ENCODE assay signal across 13 cellular contexts in genomic region chr12:53326460-53327185, GRCh38. TPM values are rescaled to one million over a fixed set of nuclear protein-coding genes. Genes with fewer than 3 reads are reported as not detected.
DNase-seq lines count a peak whose midpoint lies in the region; ATAC-seq and TF ChIP-seq lines count a peak whose summit lies in the region.
"Had no signal": no experiment of that assay in that cellular context is flagged by ENCODE, and none has a peak within 500 bp of the region (broad histone marks: within the 10 kb centered on the region; RNA-seq: fewer than 3 reads in every experiment).

No MANE protein-coding gene starts in this region.

- H3K9me3 ChIP-seq in OCI-LY7 (ENCODE audit: low read length) = no peaks in the 10 kb centered on the region
- H3K9me3 ChIP-seq: ascending aorta had no signal

- CTCF ChIA-PET in OCI-LY7 (lab: Charles Lee; ENCODE audit: unreplicated experiment) = interaction anchor here (1.2 to 5.7 kb wide), 2 partner anchors 18 to 26 kb away, joined by 4 to 43 read pairs; no protein-coding TSS in a partner anchor

- H3K36me3 ChIP-seq in OCI-LY7 (ENCODE audit: insufficient read depth, low read length) = no peaks in the 10 kb centered on the region
- H3K36me3 ChIP-seq: ascending aorta had no signal

- no TSS peak for BruUV-seq in OCI-LY7 (replicated peaks; lab: Mats Ljungman, UMichigan)

- H3K4me2 ChIP-seq in OCI-LY7 (ENCODE audit: low read length) = peak overlapping the region; percentile 86; the same call in 1 of the 2 replicates

- peak overlapping the region; percentile 70 for H3K4me3 ChIP-seq in OCI-LY7 (ENCODE audit: low read depth, low read length, poor library complexity, severe bottlenecking)

- DNase-seq in activated T-cell treated with anti-CD3 and anti-CD28 coated beads, Interleukin-2, amount 50 U/mL, for 24 hours = no peak
- DNase-seq in activated T-cell treated with anti-CD3 and anti-CD28 coated beads, Interleukin-2, amount 50 U/mL, for 48 hours = no peak
- DNase-seq in OCI-LY7 (ENCODE audit: low spot score) (peak; percentile 12), endothelial cell (ENCODE audit: low spot score) (no peak), A172 (ENCODE audit: low spot score) (no peak), NAMALWA (ENCODE audit: low spot score) (no peak)
- DNase-seq: activated CD4-positive, alpha-beta T cell treated with anti-CD3 and anti-CD28 coated beads for 1 hour; NCI-H510A; SHP77 had no signal

- no peaks in the 10 kb centered on the region for H4K20me1 ChIP-seq in OCI-LY7 (ENCODE audit: insufficient read depth, low read length)

- peak overlapping the region; percentile 76 for H3K27ac Mint-ChIP-seq in activated T-cell treated with anti-CD3 and anti-CD28 coated beads, Interleukin-2, amount 50 U/mL, for 24 hours
- H3K27ac Mint-ChIP-seq in endothelial cell (ENCODE audit: unreplicated experiment) = peak overlapping the region; percentile 36
- H3K27ac Mint-ChIP-seq in stimulated activated memory B cell treated with anti-CD40 and anti-IgM and Interleukin-4, amounts not matched to agents 10 μg/mL and 1 μg/mL and 100 μg/mL, for 72 hours = no peak overlapping the region

- no peaks in the 10 kb centered on the region for H3K9me2 ChIP-seq in OCI-LY7 (ENCODE audit: insufficient read depth, low read length)

- TF ChIP-seq CTCF in OCI-LY7 (conservative IDR thresholded peaks at IDR 0.05; ENCODE audit: low read length) = no peak
- no peak for TF ChIP-seq CTCF in endothelial cell (IDR thresholded peaks at IDR 0.05; ENCODE audit: unreplicated experiment)

- H3K79me2 ChIP-seq in OCI-LY7 (ENCODE audit: insufficient read depth, low read depth, low read length) = no peaks in the 10 kb centered on the region

- POLR2A ChIA-PET in OCI-LY7 (lab: Charles Lee) = interaction anchor here (2.1 to 5.8 kb wide), 2 partner anchors 19 to 52 kb away, joined by 6 to 30 read pairs; no protein-coding TSS in a partner anchor

- peaks cover 32% of the 10 kb centered on the region for H3K4me1 ChIP-seq in OCI-LY7 (ENCODE audit: insufficient read depth, low read length, poor library complexity, severe bottlenecking)

- H3K27me3 Mint-ChIP-seq in activated T-cell treated with anti-CD3 and anti-CD28 coated beads, Interleukin-2, amount 50 U/mL, for 24 hours = peaks cover 4% of the 10 kb centered on the region
- H3K27me3 Mint-ChIP-seq in endothelial cell (ENCODE audit: unreplicated experiment) = peaks cover 12% of the 10 kb centered on the region
- H3K27me3 Mint-ChIP-seq in stimulated activated memory B cell treated with anti-CD40 and anti-IgM and Interleukin-4, amounts not matched to agents 10 μg/mL and 1 μg/mL and 100 μg/mL, for 72 hours = peaks cover 11% of the 10 kb centered on the region

- peaks cover 26% of the 10 kb centered on the region for H3K4me1 Mint-ChIP-seq in activated T-cell treated with anti-CD3 and anti-CD28 coated beads, Interleukin-2, amount 50 U/mL, for 24 hours (ENCODE audit: low read depth)
- peaks cover 28% of the 10 kb centered on the region for H3K4me1 Mint-ChIP-seq in endothelial cell (ENCODE audit: unreplicated experiment)
- peaks cover 14% of the 10 kb centered on the region for H3K4me1 Mint-ChIP-seq in stimulated activated memory B cell treated with anti-CD40 and anti-IgM and Interleukin-4, amounts not matched to agents 10 μg/mL and 1 μg/mL and 100 μg/mL, for 72 hours

- H3K9me3 Mint-ChIP-seq in activated T-cell treated with anti-CD3 and anti-CD28 coated beads, Interleukin-2, amount 50 U/mL, for 24 hours = no peaks in the 10 kb centered on the region
- no peaks in the 10 kb centered on the region for H3K9me3 Mint-ChIP-seq in endothelial cell (ENCODE audit: unreplicated experiment)
- no peaks in the 10 kb centered on the region for H3K9me3 Mint-ChIP-seq in stimulated activated memory B cell treated with anti-CD40 and anti-IgM and Interleukin-4, amounts not matched to agents 10 μg/mL and 1 μg/mL and 100 μg/mL, for 72 hours

- H3K27ac ChIP-seq in OCI-LY7 (ENCODE audit: low read depth, low read length, poor library complexity, severe bottlenecking) = no peak overlapping the region

- no peak overlapping the region for H2AFZ ChIP-seq in OCI-LY7 (ENCODE audit: low read length)

- peak overlapping the region; percentile 73 for H3K4me3 Mint-ChIP-seq in activated T-cell treated with anti-CD3 and anti-CD28 coated beads, Interleukin-2, amount 50 U/mL, for 24 hours
- peak overlapping the region; percentile 85 for H3K4me3 Mint-ChIP-seq in endothelial cell (ENCODE audit: unreplicated experiment)
- peak overlapping the region; percentile 66 for H3K4me3 Mint-ChIP-seq in stimulated activated memory B cell treated with anti-CD40 and anti-IgM and Interleukin-4, amounts not matched to agents 10 μg/mL and 1 μg/mL and 100 μg/mL, for 72 hours

- intact Hi-C loops in OCI-LY7 (cut with micrococcal nuclease; ENCODE audit: unreplicated experiment) = no loop called here

- ATAC-seq in stimulated activated memory B cell treated with anti-CD40 and anti-IgM and Interleukin-4, amounts not matched to agents 10 μg/mL and 1 μg/mL and 100 μg/mL, for 72 hours = no peak
- no peak for ATAC-seq in HG03097 (IDR thresholded peaks at IDR 0.05; ENCODE audit: low FRiP score, unreplicated experiment)

- H3K36me3 Mint-ChIP-seq in activated T-cell treated with anti-CD3 and anti-CD28 coated beads, Interleukin-2, amount 50 U/mL, for 24 hours (ENCODE audit: low read depth) = no peaks in the 10 kb centered on the region
- H3K36me3 Mint-ChIP-seq in endothelial cell (ENCODE audit: low read depth, unreplicated experiment) = peaks cover 9% of the 10 kb centered on the region
- H3K36me3 Mint-ChIP-seq in stimulated activated memory B cell treated with anti-CD40 and anti-IgM and Interleukin-4, amounts not matched to agents 10 μg/mL and 1 μg/mL and 100 μg/mL, for 72 hours = no peaks in the 10 kb centered on the region

RNA-seq across cellular contexts. Expression of gene AAAS, which starts 5.2 kb away (rescaled TPM):
- total RNA-seq in OCI-LY7 (2014; rRNA removed; shearing (Covaris generic)) = 85.5 and 95.6 TPM in 2 replicates
- total RNA-seq in OCI-LY7 (2022) = 94.5 and 109 TPM in 2 replicates
- total RNA-seq in endothelial cell (ENCODE audit: unreplicated experiment) = 56.2 TPM
- 48.4 and 62.9 TPM in 2 replicates for total RNA-seq in A172 (2014; rRNA removed; shearing (Covaris generic))

RNA-seq across cellular contexts. Expression of gene SP7, which starts 9.5 kb away (rescaled TPM):
- total RNA-seq in OCI-LY7 (2014; rRNA removed; shearing (Covaris generic)) = 0.16 TPM in 1 of 2 replicates, not detected in the other
- 0.27 TPM in 1 of 2 replicates, not detected in the other for total RNA-seq in OCI-LY7 (2022)
- total RNA-seq in endothelial cell (ENCODE audit: unreplicated experiment) = 3.6 TPM
- total RNA-seq in A172 (2014; rRNA removed; shearing (Covaris generic)) = 0.05 TPM in 1 of 2 replicates, not detected in the other
- total RNA-seq: ascending aorta, epithelial cell of proximal tubule had no signal

RNA-seq across cellular contexts. Expression of gene MYG1, which starts 27.1 kb away (rescaled TPM):
- total RNA-seq in OCI-LY7 (2014; rRNA removed; shearing (Covaris generic)) = 41.0 and 53.4 TPM in 2 replicates
- 59.3 and 64.9 TPM in 2 replicates for total RNA-seq in OCI-LY7 (2022)
- total RNA-seq in endothelial cell (ENCODE audit: unreplicated experiment) = 55.3 TPM
- total RNA-seq in A172 (2014; rRNA removed; shearing (Covaris generic)) = 65.1 and 74.0 TPM in 2 replicates

RNA-seq across cellular contexts. Expression of gene PFDN5, which starts 31.3 kb away (rescaled TPM):
- total RNA-seq in OCI-LY7 (2014; rRNA removed; shearing (Covaris generic)) = 348 and 394 TPM in 2 replicates
- total RNA-seq in OCI-LY7 (2022) (264 TPM in 2 replicates), endothelial cell (ENCODE audit: unreplicated experiment) (444 TPM)
- 407 and 456 TPM in 2 replicates for total RNA-seq in A172 (2014; rRNA removed; shearing (Covaris generic))

RNA-seq across cellular contexts. Expression of gene SP1, which starts 53.4 kb away (rescaled TPM):
- total RNA-seq in OCI-LY7 (2014; rRNA removed; shearing (Covaris generic)) = 47.3 and 58.9 TPM in 2 replicates
- total RNA-seq in OCI-LY7 (2022) (83.9 and 93.9 TPM in 2 replicates), endothelial cell (ENCODE audit: unreplicated experiment) (69.5 TPM)
- 30.2 and 32.8 TPM in 2 replicates for total RNA-seq in A172 (2014; rRNA removed; shearing (Covaris generic))
